Comparison of ENCODE assay signal across 21 cellular contexts in the genomic region with DNA sequence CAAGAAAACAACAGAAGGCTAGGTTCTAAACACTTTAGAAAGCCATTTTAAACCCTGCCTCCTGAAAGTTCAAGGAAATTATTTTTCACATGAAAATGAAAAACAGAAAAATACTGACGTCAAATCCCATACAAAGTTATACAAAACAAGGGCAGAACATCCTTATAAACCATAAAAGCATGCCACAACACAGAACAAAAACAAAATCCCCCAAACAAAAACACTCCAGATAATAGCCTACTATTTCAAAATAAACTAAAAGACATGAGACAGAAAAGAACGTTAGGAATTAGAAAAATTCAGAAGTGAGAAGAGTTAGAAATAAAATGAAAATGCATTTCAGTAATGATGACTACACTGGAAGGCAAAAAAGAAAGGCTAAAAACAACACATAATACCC.
"Had no signal": no experiment of that assay in that cellular context is flagged by ENCODE, and none has a peak within 500 bp of the region (broad histone marks: within the 10 kb centered on the region; RNA-seq: fewer than 3 reads in every experiment).

No MANE protein-coding gene starts in this region.

- H3K27me3 Mint-ChIP-seq: activated T-cell treated with anti-CD3 and anti-CD28 coated beads, Interleukin-2, amount 50 U/mL, for 24 hours; stimulated activated memory B cell treated with anti-CD40 and anti-IgM and Interleukin-4, amounts not matched to agents 10 μg/mL and 1 μg/mL and 100 μg/mL, for 72 hours had no signal

- DNase-seq: activated CD4-positive, alpha-beta T cell treated with anti-CD3 and anti-CD28 coated beads, Interleukin-2, amount 10 ng/mL, durations not matched to agents 7 days and 5 days; activated CD8-positive, alpha-beta T cell treated with anti-CD3 and anti-CD28 coated beads, Interleukin-2, amount 10 ng/mL, durations not matched to agents 7 days and 5 days; activated effector memory CD4-positive, alpha-beta T cell treated with Interleukin-2 at 50 U/mL for 16 hours; activated T-cell treated with anti-CD3 and anti-CD28 coated beads, Interleukin-2, amount 50 U/mL, for 24 hours; effector CD8-positive, alpha-beta T cell; foreskin melanocyte; glutamatergic neuron; hypothalamus; left lung; mesenchymal stem cell; natural killer cell; spleen; stimulated activated CD4-positive, alpha-beta T cell treated with anti-CD3 and anti-CD28 coated beads, Interleukin-4, amount 100 ng/mL, for 4 hours; T1000; upper lobe of right lung had no signal

- ATAC-seq: activated CD4-positive, CD25-positive, alpha-beta regulatory T cell treated with anti-CD3 and anti-CD28 coated beads, Interleukin-2, amount 50 U/mL, for 24 hours; activated CD8-positive, alpha-beta T cell treated with anti-CD3 and anti-CD28 coated beads, Interleukin-2, amount 10 ng/mL, durations not matched to agents 7 days and 5 days; activated naive CD4-positive, alpha-beta T cell treated with anti-CD3 and anti-CD28 coated beads, Interleukin-2, amount 50 U/mL, for 72 hours; left lung; natural killer cell; sciatic nerve; stimulated activated memory B cell treated with anti-CD40 and anti-IgM and Interleukin-4, amounts not matched to agents 10 μg/mL and 1 μg/mL and 100 μg/mL, for 72 hours; upper lobe of right lung had no signal

- H3K27ac Mint-ChIP-seq: activated CD4-positive, alpha-beta T cell treated with anti-CD3 and anti-CD28 coated beads, Interleukin-2, amount 10 ng/mL, durations not matched to agents 7 days and 5 days; activated CD8-positive, alpha-beta T cell treated with anti-CD3 and anti-CD28 coated beads, Interleukin-2, amount 10 ng/mL, durations not matched to agents 7 days and 5 days; activated naive CD4-positive, alpha-beta T cell treated with anti-CD3 and anti-CD28 coated beads, Interleukin-2, amount 50 U/mL, for 72 hours; activated T-cell treated with anti-CD3 and anti-CD28 coated beads, Interleukin-2, amount 50 U/mL, for 24 hours; natural killer cell; stimulated activated memory B cell treated with anti-CD40 and anti-IgM and Interleukin-4, amounts not matched to agents 10 μg/mL and 1 μg/mL and 100 μg/mL, for 72 hours had no signal

- H3K4me1 ChIP-seq: adrenal gland, left lung, upper lobe of right lung had no signal

- H3K9me3 ChIP-seq: adrenal gland, left lung, spleen, thoracic aorta, upper lobe of right lung had no signal

- H3K4me3 ChIP-seq: adrenal gland, left lung, spleen, thoracic aorta, upper lobe of right lung had no signal

- H3K9me3 Mint-ChIP-seq: activated CD4-positive, alpha-beta T cell treated with anti-CD3 and anti-CD28 coated beads, Interleukin-2, amount 10 ng/mL, durations not matched to agents 7 days and 5 days; activated naive CD4-positive, alpha-beta T cell treated with anti-CD3 and anti-CD28 coated beads, Interleukin-2, amount 50 U/mL, for 72 hours; activated T-cell treated with anti-CD3 and anti-CD28 coated beads, Interleukin-2, amount 50 U/mL, for 24 hours; natural killer cell; stimulated activated memory B cell treated with anti-CD40 and anti-IgM and Interleukin-4, amounts not matched to agents 10 μg/mL and 1 μg/mL and 100 μg/mL, for 72 hours had no signal

- H3K27me3 ChIP-seq: adrenal gland, left lung, spleen, upper lobe of right lung had no signal

- H3K27ac ChIP-seq: adrenal gland, left lung, thoracic aorta, upper lobe of right lung had no signal

- H3K36me3 Mint-ChIP-seq: activated naive CD4-positive, alpha-beta T cell treated with anti-CD3 and anti-CD28 coated beads, Interleukin-2, amount 50 U/mL, for 72 hours; natural killer cell; stimulated activated memory B cell treated with anti-CD40 and anti-IgM and Interleukin-4, amounts not matched to agents 10 μg/mL and 1 μg/mL and 100 μg/mL, for 72 hours had no signal

- H3K4me3 Mint-ChIP-seq: activated CD4-positive, alpha-beta T cell treated with anti-CD3 and anti-CD28 coated beads, Interleukin-2, amount 10 ng/mL, durations not matched to agents 7 days and 5 days; activated CD8-positive, alpha-beta T cell treated with anti-CD3 and anti-CD28 coated beads, Interleukin-2, amount 10 ng/mL, durations not matched to agents 7 days and 5 days; activated T-cell treated with anti-CD3 and anti-CD28 coated beads, Interleukin-2, amount 50 U/mL, for 24 hours; natural killer cell; stimulated activated memory B cell treated with anti-CD40 and anti-IgM and Interleukin-4, amounts not matched to agents 10 μg/mL and 1 μg/mL and 100 μg/mL, for 72 hours had no signal

- H3K36me3 ChIP-seq: adrenal gland, left lung, spleen, thoracic aorta, upper lobe of right lung had no signal

- H3K4me1 Mint-ChIP-seq: activated CD4-positive, alpha-beta T cell treated with anti-CD3 and anti-CD28 coated beads, Interleukin-2, amount 10 ng/mL, durations not matched to agents 7 days and 5 days; natural killer cell; stimulated activated memory B cell treated with anti-CD40 and anti-IgM and Interleukin-4, amounts not matched to agents 10 μg/mL and 1 μg/mL and 100 μg/mL, for 72 hours had no signal
